Comparison of ENCODE assay signal across 29 cellular contexts in genomic region chr7:37577901-37578300, GRCh38.
"Had no signal": no experiment of that assay in that cellular context is flagged by ENCODE, and none has a peak within 500 bp of the region (broad histone marks: within the 10 kb centered on the region; RNA-seq: fewer than 3 reads in every experiment).

No MANE protein-coding gene starts in this region.

- H3K27ac Mint-ChIP-seq: activated CD8-positive, alpha-beta memory T cell treated with anti-CD3 and anti-CD28 coated beads, Interleukin-2, amount 10 ng/mL, durations not matched to agents 7 days and 5 days; activated naive CD4-positive, alpha-beta T cell treated with anti-CD3 and anti-CD28 coated beads, Interleukin-2, amount 50 U/mL, for 24 hours; activated T-cell treated with anti-CD3 and anti-CD28 coated beads, Interleukin-2, amount 50 U/mL, for 24 hours; activated T-helper 1 cell treated with anti-CD3 and anti-CD28 coated beads, Interleukin-12 subunit alpha, Interleukin-12 subunit beta, Interleukin-2, Interleukin-4 antibody, amounts not matched to agents 30 ng/mL and 10 ng/mL and 1 ng/mL, durations not matched to agents 14 hours and 24 hours and 36 hours had no signal

- FAIRE-seq: bronchial epithelial cell had no signal

- H3K27ac ChIP-seq: Peyer's patch, RWPE1, SJCRH30 had no signal

- H3K4me3 Mint-ChIP-seq: activated CD8-positive, alpha-beta memory T cell treated with anti-CD3 and anti-CD28 coated beads, Interleukin-2, amount 10 ng/mL, durations not matched to agents 7 days and 5 days; activated naive CD4-positive, alpha-beta T cell treated with anti-CD3 and anti-CD28 coated beads, Interleukin-2, amount 50 U/mL, for 24 hours; activated T-cell treated with anti-CD3 and anti-CD28 coated beads, Interleukin-2, amount 50 U/mL, for 24 hours; activated T-helper 1 cell treated with anti-CD3 and anti-CD28 coated beads, Interleukin-12 subunit alpha, Interleukin-12 subunit beta, Interleukin-2, Interleukin-4 antibody, amounts not matched to agents 30 ng/mL and 10 ng/mL and 1 ng/mL, durations not matched to agents 14 hours and 24 hours and 36 hours had no signal

- H3K36me3 ChIP-seq: MG63, Peyer's patch, SJCRH30 had no signal

- H3K4me3 ChIP-seq: MG63, Peyer's patch, SJCRH30 had no signal

- H3K4me1 ChIP-seq: Peyer's patch, SJCRH30 had no signal

- ATAC-seq: activated CD8-positive, alpha-beta memory T cell treated with anti-CD3 and anti-CD28 coated beads, Interleukin-2, amount 10 ng/mL, durations not matched to agents 7 days and 5 days had no signal

- H3K4me1 Mint-ChIP-seq: activated CD8-positive, alpha-beta memory T cell treated with anti-CD3 and anti-CD28 coated beads, Interleukin-2, amount 10 ng/mL, durations not matched to agents 7 days and 5 days; activated naive CD4-positive, alpha-beta T cell treated with anti-CD3 and anti-CD28 coated beads, Interleukin-2, amount 50 U/mL, for 24 hours had no signal

- H3K27me3 ChIP-seq: MG63, Peyer's patch, SJCRH30 had no signal

- H3K9me3 ChIP-seq: MG63, Peyer's patch, SJCRH30 had no signal

- DNase-seq: activated CD4-positive, alpha-beta T cell treated with anti-CD3 and anti-CD28 coated beads for 48 hours; activated CD4-positive, alpha-beta T cell treated with anti-CD3 and anti-CD28 coated beads, Interleukin-2, amount 50 U/mL, for 48 hours; activated CD4-positive, CD25-positive, alpha-beta regulatory T cell treated with anti-CD3 and anti-CD28 coated beads, Interleukin-2, amount 50 U/mL, for 72 hours; activated CD8-positive, alpha-beta memory T cell treated with anti-CD3 and anti-CD28 coated beads, Interleukin-2, amount 10 ng/mL, durations not matched to agents 7 days and 5 days; activated effector memory CD4-positive, alpha-beta T cell treated with Interleukin-2 at 50 U/mL for 16 hours; activated naive CD4-positive, alpha-beta T cell; activated T-cell treated with anti-CD3 and anti-CD28 coated beads, Interleukin-2, amount 50 U/mL, for 24 hours; aorta; central memory CD4-positive, alpha-beta T cell; MG63; MV-4-11; NCI-H1092 treated with DMSO at 0.1 percent for 48 hours; NCI-H1417 treated with DMSO at 0.1 percent for 48 hours; NCI-H1694; NCI-H2029; NCI-H2107; NCI-H2171 treated with DMSO at 0.1 percent for 48 hours; NCI-H226; NCI-H510A; NCI-H526 treated with DMSO at 0.1 percent for 48 hours; Peyer's patch; Right ventricle myocardium superior; SK-N-SH; T-helper 1 cell had no signal

- H3K36me3 Mint-ChIP-seq: activated CD8-positive, alpha-beta memory T cell treated with anti-CD3 and anti-CD28 coated beads, Interleukin-2, amount 10 ng/mL, durations not matched to agents 7 days and 5 days; activated naive CD4-positive, alpha-beta T cell treated with anti-CD3 and anti-CD28 coated beads, Interleukin-2, amount 50 U/mL, for 24 hours had no signal

- H3K9ac ChIP-seq: SK-N-SH had no signal

- H3K4me2 ChIP-seq: SK-N-SH had no signal

- H3K9me3 Mint-ChIP-seq: activated naive CD4-positive, alpha-beta T cell treated with anti-CD3 and anti-CD28 coated beads, Interleukin-2, amount 50 U/mL, for 24 hours; activated T-cell treated with anti-CD3 and anti-CD28 coated beads, Interleukin-2, amount 50 U/mL, for 24 hours; activated T-helper 1 cell treated with anti-CD3 and anti-CD28 coated beads, Interleukin-12 subunit alpha, Interleukin-12 subunit beta, Interleukin-2, Interleukin-4 antibody, amounts not matched to agents 30 ng/mL and 10 ng/mL and 1 ng/mL, durations not matched to agents 14 hours and 24 hours and 36 hours had no signal
